30 cellular contexts compared by ENCODE assay signal in genomic region chr15:34757262-34757661, GRCh38. TPM values are rescaled to one million over a fixed set of nuclear protein-coding genes. Genes with fewer than 3 reads are reported as not detected.
"Had no signal": no experiment of that assay in that cellular context is flagged by ENCODE, and none has a peak within 500 bp of the region (broad histone marks: within the 10 kb centered on the region; RNA-seq: fewer than 3 reads in every experiment).

No MANE protein-coding gene starts in this region.

- H3K36me3 Mint-ChIP-seq: stimulated activated effector memory CD8-positive, alpha-beta T cell treated with anti-CD3 and anti-CD28 coated beads, Interleukin-12 subunit alpha, Interleukin-12 subunit beta, amount 100 ng/mL, for 72 hours; stimulated activated memory B cell treated with anti-CD40 and anti-IgM and Interleukin-4, amounts not matched to agents 10 μg/mL and 1 μg/mL and 100 μg/mL, for 72 hours; stimulated activated naive B cell treated with anti-CD40 and anti-IgM and Interleukin-4, amounts not matched to agents 10 μg/mL and 1 μg/mL and 100 μg/mL, for 72 hours; type B pancreatic cell had no signal

- H3K9me3 ChIP-seq: suprapubic skin, testis, thoracic aorta, thyroid gland, tibial artery, transverse colon, upper lobe of left lung, upper lobe of right lung, uterus, vagina had no signal

- H3K4me3 Mint-ChIP-seq: stimulated activated effector memory CD8-positive, alpha-beta T cell treated with anti-CD3 and anti-CD28 coated beads, Interleukin-12 subunit alpha, Interleukin-12 subunit beta, amount 100 ng/mL, for 72 hours; stimulated activated memory B cell treated with anti-CD40 and anti-IgM and Interleukin-4, amounts not matched to agents 10 μg/mL and 1 μg/mL and 100 μg/mL, for 72 hours; stimulated activated naive B cell treated with anti-CD40 and anti-IgM and Interleukin-4, amounts not matched to agents 10 μg/mL and 1 μg/mL and 100 μg/mL, for 72 hours; stimulated activated naive CD8-positive, alpha-beta T cell treated with anti-CD3 and anti-CD28 coated beads, Interleukin-15, amount 100 ng/mL, for 72 hours; stimulated activated naive CD8-positive, alpha-beta T cell treated with anti-CD3 and anti-CD28 coated beads, Interleukin-15, Interleukin-2, amounts not matched to agents 100 ng/mL and 50 ng/mL, for 24 hours; type B pancreatic cell had no signal

- H3K4me1 Mint-ChIP-seq: stimulated activated effector memory CD8-positive, alpha-beta T cell treated with anti-CD3 and anti-CD28 coated beads, Interleukin-12 subunit alpha, Interleukin-12 subunit beta, amount 100 ng/mL, for 72 hours had no signal

- H3K27ac Mint-ChIP-seq: stimulated activated effector memory CD8-positive, alpha-beta T cell treated with anti-CD3 and anti-CD28 coated beads, Interleukin-12 subunit alpha, Interleukin-12 subunit beta, amount 100 ng/mL, for 72 hours; stimulated activated memory B cell treated with anti-CD40 and anti-IgM and Interleukin-4, amounts not matched to agents 10 μg/mL and 1 μg/mL and 100 μg/mL, for 72 hours; stimulated activated naive B cell treated with anti-CD40 and anti-IgM and Interleukin-4, amounts not matched to agents 10 μg/mL and 1 μg/mL and 100 μg/mL, for 72 hours; stimulated activated naive CD8-positive, alpha-beta T cell treated with anti-CD3 and anti-CD28 coated beads, Interleukin-15, amount 100 ng/mL, for 72 hours; stimulated activated naive CD8-positive, alpha-beta T cell treated with anti-CD3 and anti-CD28 coated beads, Interleukin-15, Interleukin-2, amounts not matched to agents 100 ng/mL and 50 ng/mL, for 24 hours; type B pancreatic cell had no signal

- DNase-seq: stimulated activated CD4-positive, alpha-beta T cell treated with anti-CD3 and anti-CD28 coated beads, Interleukin-2, amount 100 ng/mL, for 48 hours; stimulated activated CD4-positive, alpha-beta T cell treated with anti-CD3 and anti-CD28 coated beads, Interleukin-4, amount 100 ng/mL, for 1 hour; stimulated activated CD4-positive, alpha-beta T cell treated with anti-CD3 and anti-CD28 coated beads, Interleukin-4, amount 100 ng/mL, for 24 hours; stimulated activated CD8-positive, alpha-beta memory T cell treated with anti-CD3 and anti-CD28 coated beads, Interleukin-4, amount 100 ng/mL, for 48 hours; stimulated activated naive B cell treated with anti-CD40 and anti-IgM and Interleukin-4, amounts not matched to agents 10 μg/mL and 1 μg/mL and 100 μg/mL, for 72 hours; stimulated activated naive CD4-positive, alpha-beta T cell; stimulated activated naive CD4-positive, alpha-beta T cell treated with Interleukin-2 at 50 U/mL for 16 hours; stimulated activated naive CD8-positive, alpha-beta T cell treated with anti-CD3 and anti-CD28 coated beads, Interleukin-15, amount 100 ng/mL, for 72 hours; stimulated activated naive CD8-positive, alpha-beta T cell treated with anti-CD3 and anti-CD28 coated beads, Interleukin-15, Interleukin-2, amounts not matched to agents 100 U/mL and 50 U/mL, for 24 hours; stomach; substantia nigra; testis; thyroid gland; tibial artery; transverse colon; trophoblast cell; upper lobe of left lung; upper lobe of right lung; uterus had no signal

- H3K27ac ChIP-seq: stomach, suprapubic skin, testis, thoracic aorta, thyroid gland, tibial artery, tibial nerve, transverse colon, upper lobe of left lung, upper lobe of right lung, uterus, vagina had no signal

- H3K4me3 ChIP-seq: stomach, suprapubic skin, testis, thoracic aorta, thyroid gland, tibial artery, tibial nerve, transverse colon, upper lobe of left lung, upper lobe of right lung, uterus, vagina had no signal

- H3K27me3 ChIP-seq: testis had no signal

- H3K9me3 Mint-ChIP-seq: stimulated activated effector memory CD8-positive, alpha-beta T cell treated with anti-CD3 and anti-CD28 coated beads, Interleukin-12 subunit alpha, Interleukin-12 subunit beta, amount 100 ng/mL, for 72 hours; stimulated activated memory B cell treated with anti-CD40 and anti-IgM and Interleukin-4, amounts not matched to agents 10 μg/mL and 1 μg/mL and 100 μg/mL, for 72 hours; stimulated activated naive B cell treated with anti-CD40 and anti-IgM and Interleukin-4, amounts not matched to agents 10 μg/mL and 1 μg/mL and 100 μg/mL, for 72 hours; stimulated activated naive CD8-positive, alpha-beta T cell treated with anti-CD3 and anti-CD28 coated beads, Interleukin-15, amount 100 ng/mL, for 72 hours; stimulated activated naive CD8-positive, alpha-beta T cell treated with anti-CD3 and anti-CD28 coated beads, Interleukin-15, Interleukin-2, amounts not matched to agents 100 ng/mL and 50 ng/mL, for 24 hours; type B pancreatic cell had no signal

- H3K36me3 ChIP-seq: stomach, suprapubic skin, thoracic aorta, thyroid gland, tibial artery, tibial nerve, transverse colon, upper lobe of left lung, upper lobe of right lung, uterus, vagina had no signal

- H3K4me1 ChIP-seq: testis, upper lobe of right lung, vagina had no signal

- ATAC-seq: stimulated activated effector memory CD8-positive, alpha-beta T cell treated with anti-CD3 and anti-CD28 coated beads, Interleukin-12 subunit alpha, Interleukin-12 subunit beta, amount 100 ng/mL, for 72 hours; stimulated activated memory B cell treated with anti-CD40 and anti-IgM and Interleukin-4, amounts not matched to agents 10 μg/mL and 1 μg/mL and 100 μg/mL, for 72 hours; stimulated activated naive B cell treated with anti-CD40 and anti-IgM and Interleukin-4, amounts not matched to agents 10 μg/mL and 1 μg/mL and 100 μg/mL, for 72 hours; stimulated activated naive CD8-positive, alpha-beta T cell treated with anti-CD3 and anti-CD28 coated beads, Interleukin-15, amount 100 ng/mL, for 72 hours; stimulated activated naive CD8-positive, alpha-beta T cell treated with anti-CD3 and anti-CD28 coated beads, Interleukin-15, Interleukin-2, amounts not matched to agents 100 U/mL and 50 U/mL, for 24 hours; upper lobe of right lung had no signal

RNA-seq across cellular contexts. Expression of gene GJD2, which starts 2.5 kb away (rescaled TPM):
- total RNA-seq: subcutaneous adipose tissue, thoracic aorta, thyroid gland, tibial nerve, transverse colon, upper lobe of left lung, upper lobe of right lung, ureter, vagina had no signal
- polyA plus RNA-seq: stomach, urinary bladder had no signal

RNA-seq across cellular contexts. Expression of gene ACTC1, which starts 38.1 kb away (rescaled TPM):
- total RNA-seq: upper lobe of left lung had no signal
